Comparison of ENCODE assay signal across 25 cellular contexts in the genomic region with DNA sequence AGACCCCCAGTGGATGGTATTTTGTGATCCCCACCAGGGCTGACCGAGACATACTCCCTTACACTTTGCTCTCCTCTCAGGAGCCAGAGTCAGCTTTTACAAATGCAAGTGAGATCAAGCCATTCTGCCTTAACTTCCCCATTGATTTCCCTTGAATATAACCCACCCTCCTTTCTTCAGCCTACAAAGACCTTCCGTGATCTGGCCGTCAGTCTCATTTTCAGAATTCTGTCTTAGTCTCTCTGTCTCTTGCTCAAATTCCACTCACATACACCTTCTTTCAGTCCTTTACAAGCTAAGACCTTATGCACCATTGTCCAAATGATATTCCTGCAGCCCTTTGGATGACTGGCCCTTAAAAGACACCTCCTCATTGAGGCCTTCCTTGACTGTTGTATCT.
"Had no signal": no experiment of that assay in that cellular context is flagged by ENCODE, and none has a peak within 500 bp of the region (broad histone marks: within the 10 kb centered on the region; RNA-seq: fewer than 3 reads in every experiment).

No MANE protein-coding gene starts in this region.

- H3K4me2 ChIP-seq: neural progenitor cell had no signal

- H3K9me3 ChIP-seq: ovary, psoas muscle, right lobe of liver, sigmoid colon, stomach, thoracic aorta, thyroid gland, tibial nerve, upper lobe of left lung, vagina had no signal

- H3K4me3 ChIP-seq: neural progenitor cell, ovary, psoas muscle, right lobe of liver, sigmoid colon, stomach, thoracic aorta, thyroid gland, tibial nerve, upper lobe of left lung, vagina had no signal

- DNase-seq: occipital lobe; ovary; posterior cingulate gyrus; psoas muscle; right cardiac atrium; right lobe of liver; sigmoid colon; small intestine; stimulated activated CD4-positive, alpha-beta T cell treated with anti-CD3 and anti-CD28 coated beads, Interleukin-15, amount 100 ng/mL, for 24 hours; stimulated activated CD4-positive, alpha-beta T cell treated with anti-CD3 and anti-CD28 coated beads, Interleukin-2, amount 100 ng/mL, for 24 hours; stimulated activated CD4-positive, alpha-beta T cell treated with anti-CD3 and anti-CD28 coated beads, Interleukin-2, amount 100 ng/mL, for 48 hours; stimulated activated CD4-positive, alpha-beta T cell treated with anti-CD3 and anti-CD28 coated beads, Interleukin-4, amount 100 ng/mL, for 24 hours; stimulated activated naive B cell treated with anti-CD40 and anti-IgM and Interleukin-4, amounts not matched to agents 10 μg/mL and 1 μg/mL and 100 μg/mL, for 72 hours; stimulated activated naive CD4-positive, alpha-beta T cell treated with Interleukin-2 at 50 U/mL for 16 hours; stomach; thyroid gland; trophoblast cell; upper lobe of left lung had no signal

- H3K27ac ChIP-seq: neural progenitor cell, ovary, parathyroid adenoma, psoas muscle, right lobe of liver, sigmoid colon, stomach, thoracic aorta, thyroid gland, tibial nerve, upper lobe of left lung, vagina had no signal

- H3K4me1 ChIP-seq: parathyroid adenoma, psoas muscle, right lobe of liver, sigmoid colon, stomach, thyroid gland, tibial nerve, upper lobe of left lung, vagina had no signal

- H3K36me3 ChIP-seq: neural progenitor cell, ovary, right lobe of liver, sigmoid colon, stomach, thoracic aorta, thyroid gland, tibial nerve, upper lobe of left lung, vagina had no signal

- FAIRE-seq: small intestine, urothelium cell line had no signal

- ATAC-seq: psoas muscle; right cardiac atrium; right lobe of liver; stimulated activated effector memory CD8-positive, alpha-beta T cell treated with anti-CD3 and anti-CD28 coated beads, Interleukin-12 subunit alpha, Interleukin-12 subunit beta, amount 100 ng/mL, for 72 hours; stimulated activated naive B cell treated with anti-CD40 and anti-IgM and Interleukin-4, amounts not matched to agents 10 μg/mL and 1 μg/mL and 100 μg/mL, for 72 hours had no signal

- H2AFZ ChIP-seq: neural progenitor cell, parathyroid adenoma had no signal

- H3K79me2 ChIP-seq: parathyroid adenoma had no signal

- H3K9ac ChIP-seq: neural progenitor cell, parathyroid adenoma had no signal

- H3K27me3 ChIP-seq: neural progenitor cell, ovary, right lobe of liver, sigmoid colon, stomach, thyroid gland, tibial nerve, upper lobe of left lung, vagina had no signal
